ENCODE assay signal across 2 cellular contexts in the genomic region with DNA sequence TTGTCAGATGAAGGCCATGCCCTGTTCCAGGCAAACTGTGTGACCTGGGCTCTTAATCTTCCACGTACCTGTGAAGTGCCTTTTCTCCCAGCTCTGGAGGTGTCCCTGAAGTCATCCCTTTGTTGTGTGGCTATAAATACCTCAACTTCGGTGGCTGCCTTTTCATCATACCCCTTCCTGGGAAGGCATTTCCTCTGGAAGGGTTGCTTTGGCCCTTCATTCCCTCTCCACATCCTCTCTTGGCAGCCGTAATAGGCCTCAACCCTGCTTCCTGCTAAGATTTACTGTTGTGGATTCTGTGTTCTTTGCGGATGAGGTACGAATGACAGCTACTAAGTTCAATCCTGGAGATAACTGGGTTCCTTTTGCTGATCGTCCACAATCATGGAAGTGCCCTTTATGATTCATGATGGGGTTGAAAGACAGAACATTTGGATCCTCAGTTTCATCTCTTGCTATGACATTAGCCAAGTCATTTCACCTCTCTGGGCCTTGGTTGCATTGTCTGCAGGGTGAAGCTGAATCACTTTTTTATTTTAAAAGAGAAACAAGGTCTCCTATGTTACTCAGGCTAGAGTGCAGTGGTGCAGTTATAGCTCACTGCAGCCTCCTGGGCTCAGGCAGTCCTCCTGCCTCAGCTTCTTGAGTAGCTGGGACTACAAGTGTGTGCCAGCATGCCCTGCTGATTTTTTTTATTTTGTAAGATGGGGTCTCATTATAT.
A peak's percentile ranks its signal among the peaks of the same experiment; 100 is the strongest.
TF ChIP-seq lines count a peak whose summit lies in the region.

No MANE protein-coding gene starts in this region.

TF ChIP-seq in liver, 16 proteins besides CTCF, POLR2A, EP300 and RAD21:
- TF ChIP-seq GABPA (IDR thresholded peaks at IDR 0.05 in 1 of 2, conservative IDR thresholded peaks at IDR 0.05 in 1 of 2): no peak
- TF ChIP-seq NR2F2 (IDR thresholded peaks at IDR 0.05): peak; percentile 45

TF ChIP-seq in HepG2, 621 proteins besides CTCF, POLR2A, EP300 and RAD21:
- TF ChIP-seq NFRKB (IDR thresholded peaks at IDR 0.05) (no peak), ARHGAP35 (CRISPR knock-in tag; IDR thresholded peaks at IDR 0.05; ENCODE audit: borderline replicate concordance) (no peak), THYN1 (CRISPR knock-in tag; IDR thresholded peaks at IDR 0.05; ENCODE audit: borderline replicate concordance, low read depth) (no peak), MBD4 (IDR thresholded peaks at IDR 0.05; ENCODE audit: borderline replicate concordance, low read length) (no peak), ZNF446 (CRISPR knock-in tag; IDR thresholded peaks at IDR 0.05) (no peak), ZNF138 (CRISPR knock-in tag; IDR thresholded peaks at IDR 0.05; ENCODE audit: low read depth) (no peak), ZSCAN25 (CRISPR knock-in tag; IDR thresholded peaks at IDR 0.05) (no peak), ETV5 (CRISPR knock-in tag; IDR thresholded peaks at IDR 0.05; ENCODE audit: borderline replicate concordance) (no peak), ZNF552 (CRISPR knock-in tag; IDR thresholded peaks at IDR 0.05; ENCODE audit: borderline replicate concordance) (no peak), ONECUT2 (CRISPR knock-in tag; IDR thresholded peaks at IDR 0.05) (no peak), U2AF1 (optimal IDR thresholded peaks at IDR 0.05; ENCODE audit: low read depth, low read length) (no peak), ZNF567 (CRISPR knock-in tag; IDR thresholded peaks at IDR 0.05; ENCODE audit: borderline replicate concordance) (no peak)
- TF ChIP-seq, protein P1, sequence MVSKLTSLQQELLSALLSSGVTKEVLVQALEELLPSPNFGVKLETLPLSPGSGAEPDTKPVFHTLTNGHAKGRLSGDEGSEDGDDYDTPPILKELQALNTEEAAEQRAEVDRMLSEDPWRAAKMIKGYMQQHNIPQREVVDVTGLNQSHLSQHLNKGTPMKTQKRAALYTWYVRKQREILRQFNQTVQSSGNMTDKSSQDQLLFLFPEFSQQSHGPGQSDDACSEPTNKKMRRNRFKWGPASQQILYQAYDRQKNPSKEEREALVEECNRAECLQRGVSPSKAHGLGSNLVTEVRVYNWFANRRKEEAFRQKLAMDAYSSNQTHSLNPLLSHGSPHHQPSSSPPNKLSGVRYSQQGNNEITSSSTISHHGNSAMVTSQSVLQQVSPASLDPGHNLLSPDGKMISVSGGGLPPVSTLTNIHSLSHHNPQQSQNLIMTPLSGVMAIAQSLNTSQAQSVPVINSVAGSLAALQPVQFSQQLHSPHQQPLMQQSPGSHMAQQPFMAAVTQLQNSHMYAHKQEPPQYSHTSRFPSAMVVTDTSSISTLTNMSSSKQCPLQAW (CRISPR knock-in tag; IDR thresholded peaks at IDR 0.05): no peak
- TF ChIP-seq, protein P2, sequence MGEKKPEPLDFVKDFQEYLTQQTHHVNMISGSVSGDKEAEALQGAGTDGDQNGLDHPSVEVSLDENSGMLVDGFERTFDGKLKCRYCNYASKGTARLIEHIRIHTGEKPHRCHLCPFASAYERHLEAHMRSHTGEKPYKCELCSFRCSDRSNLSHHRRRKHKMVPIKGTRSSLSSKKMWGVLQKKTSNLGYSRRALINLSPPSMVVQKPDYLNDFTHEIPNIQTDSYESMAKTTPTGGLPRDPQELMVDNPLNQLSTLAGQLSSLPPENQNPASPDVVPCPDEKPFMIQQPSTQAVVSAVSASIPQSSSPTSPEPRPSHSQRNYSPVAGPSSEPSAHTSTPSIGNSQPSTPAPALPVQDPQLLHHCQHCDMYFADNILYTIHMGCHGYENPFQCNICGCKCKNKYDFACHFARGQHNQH (CRISPR knock-in tag; IDR thresholded peaks at IDR 0.05): no peak
- TF ChIP-seq, protein P3, sequence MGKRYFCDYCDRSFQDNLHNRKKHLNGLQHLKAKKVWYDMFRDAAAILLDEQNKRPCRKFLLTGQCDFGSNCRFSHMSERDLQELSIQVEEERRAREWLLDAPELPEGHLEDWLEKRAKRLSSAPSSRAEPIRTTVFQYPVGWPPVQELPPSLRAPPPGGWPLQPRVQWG (CRISPR knock-in tag; IDR thresholded peaks at IDR 0.05; ENCODE audit: borderline replicate concordance, low read depth): no peak
- TF ChIP-seq, protein P4, sequence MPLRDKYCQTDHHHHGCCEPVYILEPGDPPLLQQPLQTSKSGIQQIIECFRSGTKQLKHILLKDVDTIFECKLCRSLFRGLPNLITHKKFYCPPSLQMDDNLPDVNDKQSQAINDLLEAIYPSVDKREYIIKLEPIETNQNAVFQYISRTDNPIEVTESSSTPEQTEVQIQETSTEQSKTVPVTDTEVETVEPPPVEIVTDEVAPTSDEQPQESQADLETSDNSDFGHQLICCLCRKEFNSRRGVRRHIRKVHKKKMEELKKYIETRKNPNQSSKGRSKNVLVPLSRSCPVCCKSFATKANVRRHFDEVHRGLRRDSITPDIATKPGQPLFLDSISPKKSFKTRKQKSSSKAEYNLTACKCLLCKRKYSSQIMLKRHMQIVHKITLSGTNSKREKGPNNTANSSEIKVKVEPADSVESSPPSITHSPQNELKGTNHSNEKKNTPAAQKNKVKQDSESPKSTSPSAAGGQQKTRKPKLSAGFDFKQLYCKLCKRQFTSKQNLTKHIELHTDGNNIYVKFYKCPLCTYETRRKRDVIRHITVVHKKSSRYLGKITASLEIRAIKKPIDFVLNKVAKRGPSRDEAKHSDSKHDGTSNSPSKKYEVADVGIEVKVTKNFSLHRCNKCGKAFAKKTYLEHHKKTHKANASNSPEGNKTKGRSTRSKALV (CRISPR knock-in tag; IDR thresholded peaks at IDR 0.05): no peak
